Comparison of ENCODE assay signal across 7 cellular contexts in the genomic region with DNA sequence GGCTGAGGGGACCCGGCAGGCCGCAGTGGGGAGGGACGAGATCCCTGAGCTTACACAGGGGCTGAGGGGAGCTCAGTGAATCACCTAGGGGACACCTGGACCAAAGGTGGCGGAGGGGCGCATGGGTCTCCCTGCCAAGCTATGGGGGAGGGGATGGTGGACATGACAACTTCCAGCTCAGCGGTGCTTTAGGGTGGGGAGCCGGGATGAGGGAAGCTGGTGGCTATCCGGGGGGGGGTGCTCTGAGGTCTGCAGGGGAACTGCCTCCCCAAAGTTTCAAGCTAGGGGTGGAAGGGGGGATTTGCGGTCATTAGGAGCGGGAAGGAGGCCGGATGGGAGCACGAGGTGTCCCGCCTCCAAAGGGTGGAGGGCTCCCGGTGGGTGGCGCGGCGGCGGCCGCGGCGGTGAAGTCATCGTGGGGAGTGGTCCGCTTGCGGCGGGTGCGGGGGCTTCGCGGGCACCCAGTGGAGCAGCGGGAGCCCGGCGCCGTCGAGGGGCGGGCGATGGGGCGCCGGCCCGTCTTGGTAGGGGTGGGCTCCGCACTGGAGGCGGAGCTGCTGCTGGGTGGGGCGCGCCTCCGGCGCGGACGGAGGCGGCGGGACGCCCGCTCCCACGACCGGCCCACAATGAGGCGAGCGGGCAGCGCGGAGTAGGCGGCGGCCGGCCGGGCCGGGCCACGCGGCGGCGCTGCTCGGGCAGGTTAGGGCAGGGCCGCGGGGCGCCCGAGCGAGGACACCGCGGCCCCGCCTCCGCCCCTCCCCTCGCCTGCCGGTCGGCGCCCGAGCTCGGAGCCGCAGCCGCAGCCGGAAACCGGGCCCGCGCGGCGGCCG. TPM values are rescaled to one million over a fixed set of nuclear protein-coding genes. Genes with fewer than 3 reads are reported as not detected.
DNase-seq lines count a peak whose midpoint lies in the region; ATAC-seq, FAIRE-seq and TF ChIP-seq lines count a peak whose summit lies in the region.

A gene with protein sequence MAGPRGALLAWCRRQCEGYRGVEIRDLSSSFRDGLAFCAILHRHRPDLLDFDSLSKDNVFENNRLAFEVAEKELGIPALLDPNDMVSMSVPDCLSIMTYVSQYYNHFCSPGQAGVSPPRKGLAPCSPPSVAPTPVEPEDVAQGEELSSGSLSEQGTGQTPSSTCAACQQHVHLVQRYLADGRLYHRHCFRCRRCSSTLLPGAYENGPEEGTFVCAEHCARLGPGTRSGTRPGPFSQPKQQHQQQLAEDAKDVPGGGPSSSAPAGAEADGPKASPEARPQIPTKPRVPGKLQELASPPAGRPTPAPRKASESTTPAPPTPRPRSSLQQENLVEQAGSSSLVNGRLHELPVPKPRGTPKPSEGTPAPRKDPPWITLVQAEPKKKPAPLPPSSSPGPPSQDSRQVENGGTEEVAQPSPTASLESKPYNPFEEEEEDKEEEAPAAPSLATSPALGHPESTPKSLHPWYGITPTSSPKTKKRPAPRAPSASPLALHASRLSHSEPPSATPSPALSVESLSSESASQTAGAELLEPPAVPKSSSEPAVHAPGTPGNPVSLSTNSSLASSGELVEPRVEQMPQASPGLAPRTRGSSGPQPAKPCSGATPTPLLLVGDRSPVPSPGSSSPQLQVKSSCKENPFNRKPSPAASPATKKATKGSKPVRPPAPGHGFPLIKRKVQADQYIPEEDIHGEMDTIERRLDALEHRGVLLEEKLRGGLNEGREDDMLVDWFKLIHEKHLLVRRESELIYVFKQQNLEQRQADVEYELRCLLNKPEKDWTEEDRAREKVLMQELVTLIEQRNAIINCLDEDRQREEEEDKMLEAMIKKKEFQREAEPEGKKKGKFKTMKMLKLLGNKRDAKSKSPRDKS (plus strand): TSS at position 764 of the 830 bp plus-strand sequence. CDS start 126 bp downstream, outside the sequence.

- H3K4me3 ChIP-seq in HFF-Myc (replicated peaks; ENCODE audit: low read depth, low read length) (peak within 1 kb of the TSS; percentile 82), HepG2 (replicated peaks in 1 of 3; ENCODE audit: insufficient read depth in 1 of 3, low read depth in 2 of 3, low read length in 3 of 3) (peak within 1 kb of the TSS; percentile 75 to 87 (median 77))

- H4K20me1 ChIP-seq in HepG2 (ENCODE audit: insufficient read depth, low read length), result no peaks in the 10 kb centered on the region

- DNase-seq in HFF-Myc (ENCODE audit: extremely low read depth, low read depth), result no peak
- peak; percentile 31 for DNase-seq in NCI-H1105 treated with DMSO at 0.1 percent for 48 hours (lab: John Stamatoyannopoulos, UW)
- DNase-seq in activated CD4-positive, alpha-beta T cell treated with anti-CD3 and anti-CD28 coated beads for 1 hour, result peak; percentile 43
- peak; percentile 30 for DNase-seq in dedifferentiated amniotic fluid mesenchymal stem cell (ENCODE audit: extremely low spot score)
- no peak for DNase-seq in HepG2 (ENCODE audit: low spot score)
- DNase-seq in stimulated activated CD4-positive, alpha-beta T cell treated with anti-CD3 and anti-CD28 coated beads, Interleukin-4, amount 100 ng/mL, for 1 hour, result peak; percentile 71

- peak; percentile 34; the same call in 1 of the 2 replicates for TF ChIP-seq CTCF in GM12874 (IDR thresholded peaks at IDR 0.05; ENCODE audit: insufficient read depth, low read depth, low read length)
- TF ChIP-seq CTCF in HFF-Myc (IDR thresholded peaks at IDR 0.05; ENCODE audit: low read depth, low read length, missing control alignments), result no peak
- TF ChIP-seq CTCF in HepG2 (CRISPR knock-in tag; IDR thresholded peaks at IDR 0.05), result peak; percentile 44; the same call in 1 of the 2 replicates

- H3K9me3 ChIP-seq in HepG2 (ENCODE audit: low read length), result no peaks in the 10 kb centered on the region

- no peak within 1 kb of the TSS for H2AFZ ChIP-seq in HepG2 (ENCODE audit: low read length)

- no peaks in the 10 kb centered on the region for H3K27me3 ChIP-seq in HepG2 (ENCODE audit: control insufficient read depth in 1 of 2, insufficient read depth in 2 of 2, low read length in 2 of 2)

- H3K4me2 ChIP-seq in HepG2 (ENCODE audit: low read depth, low read length), result peak within 1 kb of the TSS; percentile 95

- no TSS peak for BruUV-seq in HepG2 (replicated peaks; lab: Mats Ljungman, UMichigan)

- in situ Hi-C loops in HepG2 (cut with HindIII; ENCODE audit: extremely low pct_ligation_motif_present, low pct_unique_long_range_greater_than_20kb), result no loop called here

- peak; percentile 90 for ATAC-seq in HepG2

- H3K79me2 ChIP-seq in HepG2 (ENCODE audit: insufficient read depth, low read length), result peaks cover 8% of the 10 kb centered on the region

- no peak for FAIRE-seq in HepG2 (lab: Jason Lieb, UNC)

- peak; percentile 81 for TF ChIP-seq RAD21 in HepG2 (CRISPR knock-in tag; IDR thresholded peaks at IDR 0.05)

- POLR2A ChIA-PET in HepG2 (lab: Yijun Ruan, JAX), result interaction anchor here (0.8 to 6.0 kb wide), 9 partner anchors 9 to 102 kb away, joined by 3 to 69 read pairs (median 6); a partner anchor contains a TSS

- peak within 1 kb of the TSS; percentile 26 for H3K27ac ChIP-seq in HepG2 (ENCODE audit: extremely low read length, insufficient read depth, low read length)

- CTCF ChIA-PET in HepG2 (lab: Yijun Ruan, JAX; ENCODE audit: low intra/inter-chr PET ratio, low total read pairs), result interaction anchor here (1.0 to 1.6 kb wide), 2 partner anchors 18 to 28 kb away, joined by 3 to 4 read pairs; no protein-coding TSS in a partner anchor

- intact Hi-C loops in HepG2 (cut with micrococcal nuclease; ENCODE audit: unreplicated experiment), result loop anchor here (1.0 kb wide), 1 partner anchor 25 kb away; no protein-coding TSS in a partner anchor

- peaks cover 28% of the 10 kb centered on the region for H3K4me1 ChIP-seq in HepG2 (ENCODE audit: insufficient read depth, low read length)

- no peaks in the 10 kb centered on the region; a peak in 1 of 5 replicates for H3K36me3 ChIP-seq in HepG2 (replicated peaks in 1 of 2; ENCODE audit: control insufficient read depth in 1 of 2, insufficient read depth in 2 of 2, low read length in 2 of 2)

- 60% methylated on average over 23 of the region's 90 CpGs for WGBS in HepG2 (ENCODE audit: low lambda C conversion rate)

- peak within 1 kb of the TSS; percentile 78 for H3K9ac ChIP-seq in HepG2 (ENCODE audit: insufficient read depth, low read depth, low read length)

- TF ChIP-seq EP300 in HepG2 (IDR thresholded peaks at IDR 0.05; ENCODE audit: low read depth in 2 of 2, low read length in 2 of 2), result no peak
- no peak for TF ChIP-seq EP300 in HepG2 (CRISPR knock-in tag; IDR thresholded peaks at IDR 0.05; ENCODE audit: borderline replicate concordance)

- no peak for TF ChIP-seq POLR2A in HepG2 (IDR thresholded peaks at IDR 0.05; ENCODE audit: insufficient read depth in 1 of 2, low read depth in 2 of 2, low read length in 2 of 2)

TF ChIP-seq in HepG2, 621 proteins besides CTCF, POLR2A, EP300 and RAD21 (continues in another document):
- TF ChIP-seq MAZ (IDR thresholded peaks at IDR 0.05; ENCODE audit: borderline replicate concordance, low read depth, low read length) (no peak), MAZ (CRISPR knock-in tag; IDR thresholded peaks at IDR 0.05; ENCODE audit: low read depth) (peak; percentile 47; the same call in 1 of the 2 replicates), EZH2 (conservative IDR thresholded peaks at IDR 0.05; ENCODE audit: low read depth, low read length) (no peak), ZNF547 (CRISPR knock-in tag; IDR thresholded peaks at IDR 0.05) (0 out of 2 replicates have a peak, but pooled peaks have one; percentile 24), HNRNPK (IDR thresholded peaks at IDR 0.05; ENCODE audit: low read depth, low read length, poor library complexity, severe bottlenecking) (peak; percentile 20), MXI1 (IDR thresholded peaks at IDR 0.05; ENCODE audit: borderline replicate concordance, low read depth, low read length) (no peak)
- TF ChIP-seq, protein P1, sequence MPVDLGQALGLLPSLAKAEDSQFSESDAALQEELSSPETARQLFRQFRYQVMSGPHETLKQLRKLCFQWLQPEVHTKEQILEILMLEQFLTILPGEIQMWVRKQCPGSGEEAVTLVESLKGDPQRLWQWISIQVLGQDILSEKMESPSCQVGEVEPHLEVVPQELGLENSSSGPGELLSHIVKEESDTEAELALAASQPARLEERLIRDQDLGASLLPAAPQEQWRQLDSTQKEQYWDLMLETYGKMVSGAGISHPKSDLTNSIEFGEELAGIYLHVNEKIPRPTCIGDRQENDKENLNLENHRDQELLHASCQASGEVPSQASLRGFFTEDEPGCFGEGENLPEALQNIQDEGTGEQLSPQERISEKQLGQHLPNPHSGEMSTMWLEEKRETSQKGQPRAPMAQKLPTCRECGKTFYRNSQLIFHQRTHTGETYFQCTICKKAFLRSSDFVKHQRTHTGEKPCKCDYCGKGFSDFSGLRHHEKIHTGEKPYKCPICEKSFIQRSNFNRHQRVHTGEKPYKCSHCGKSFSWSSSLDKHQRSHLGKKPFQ (CRISPR knock-in tag; IDR thresholded peaks at IDR 0.05; ENCODE audit: insufficient replicate concordance), result no peak

RNA-seq across cellular contexts. Expression of the gene that starts here (rescaled TPM):
- total RNA-seq in HepG2 (2016; rRNA removed; fragmentation: Illumina TruSeq; extraction: Trizol), result 10.2 and 10.6 TPM in 2 replicates
- total RNA-seq in HepG2 (2016; cell fraction: cytosol; rRNA removed; fragmentation: Illumina TruSeq; extraction: Trizol; ENCODE audit: low read depth), result 3.4 and 3.8 TPM in 2 replicates
- 9.0 and 10.7 TPM in 2 replicates for total RNA-seq in HepG2 (2016; cell fraction: insoluble cytoplasmic fraction; rRNA removed; fragmentation: Illumina TruSeq; extraction: Trizol)
- 13.1 and 14.5 TPM in 2 replicates for total RNA-seq in HepG2 (2016; cell fraction: membrane; rRNA removed; fragmentation: Illumina TruSeq; extraction: Trizol)
- total RNA-seq in HepG2 (2016; cell fraction: nucleus; rRNA removed; fragmentation: Illumina TruSeq; extraction: Trizol), result 7.8 and 8.7 TPM in 2 replicates
- polyA plus RNA-seq in HepG2 (2011; rRNA removed), result 7.6 and 10.2 TPM in 2 replicates
- 6.7 and 7.5 TPM in 2 replicates for polyA plus RNA-seq in HepG2 (2011; cell fraction: cytosol; rRNA removed)
- polyA plus RNA-seq in HepG2 (2011; cell fraction: nucleus; rRNA removed), result 20.3 and 21.4 TPM in 2 replicates
- polyA plus RNA-seq in HepG2 (2012), result 6.6 and 10.9 TPM in 2 replicates
- polyA plus RNA-seq in HepG2 (2016; cell fraction: cytosol; fragmentation: Illumina TruSeq; extraction: Trizol; ENCODE audit: low read depth), result 4.2 and 4.5 TPM in 2 replicates
- polyA plus RNA-seq in HepG2 (2016; cell fraction: insoluble cytoplasmic fraction; fragmentation: Illumina TruSeq; extraction: Trizol; ENCODE audit: low read depth), result 11.5 and 15.1 TPM in 2 replicates
- 12.2 and 15.3 TPM in 2 replicates for polyA plus RNA-seq in HepG2 (2016; cell fraction: membrane; fragmentation: Illumina TruSeq; extraction: Trizol; ENCODE audit: low read depth)
- polyA plus RNA-seq in HepG2 (2016; cell fraction: nucleus; fragmentation: Illumina TruSeq; extraction: Trizol; ENCODE audit: insufficient read depth, low read depth), result 14.0 and 21.3 TPM in 2 replicates
- polyA minus RNA-seq in HepG2 (2011; rRNA and poly(A)+ RNA removed; ENCODE audit: low replicate concordance), result 20.1 and 35.6 TPM in 2 replicates
- 11.8 and 17.0 TPM in 2 replicates for polyA minus RNA-seq in HepG2 (2011; cell fraction: cytosol; rRNA and poly(A)+ RNA removed)
- 8.9 and 10.7 TPM in 2 replicates for polyA minus RNA-seq in HepG2 (2011; cell fraction: nucleus; rRNA and poly(A)+ RNA removed)

Comparison
In these comparisons a context has a peak if more than half of its experiments do, and no peak if none do; other contexts are left out.
1. DNase-seq: peak in NCI-H1105 treated with DMSO at 0.1 percent for 48 hours (single experiment), activated CD4-positive, alpha-beta T cell treated with anti-CD3 and anti-CD28 coated beads for 1 hour (single experiment), dedifferentiated amniotic fluid mesenchymal stem cell (single experiment) and stimulated activated CD4-positive, alpha-beta T cell treated with anti-CD3 and anti-CD28 coated beads, Interleukin-4, amount 100 ng/mL, for 1 hour (single experiment); none in HFF-Myc (single experiment) and HepG2 (single experiment).